1 cellular context compared by ENCODE assay signal in the genomic region with DNA sequence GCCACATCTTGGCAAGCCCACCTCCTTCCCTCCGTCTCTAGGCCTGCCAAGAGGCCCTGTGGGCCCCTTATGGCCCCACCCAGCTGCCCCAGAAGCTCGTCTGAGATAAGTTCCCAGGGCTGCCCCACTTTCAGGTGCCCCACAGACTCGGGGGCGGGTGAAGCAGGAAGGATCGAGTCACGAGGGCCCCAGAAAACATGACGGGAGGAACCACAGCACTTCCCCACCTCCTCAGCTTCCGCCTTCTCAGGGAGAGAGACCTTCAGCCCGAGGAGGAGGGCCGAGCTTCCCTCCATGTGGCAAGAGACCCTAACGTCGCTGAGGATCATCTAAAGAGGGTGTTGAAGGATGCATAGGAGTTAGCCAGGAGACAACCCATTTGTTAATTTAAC.
TF ChIP-seq lines count a peak whose summit lies in the region.

No MANE protein-coding gene starts in this region.

TF ChIP-seq in WTC11, 78 proteins besides CTCF, POLR2A, EP300 and RAD21 (continued from another document):
- TF ChIP-seq, protein P1, sequence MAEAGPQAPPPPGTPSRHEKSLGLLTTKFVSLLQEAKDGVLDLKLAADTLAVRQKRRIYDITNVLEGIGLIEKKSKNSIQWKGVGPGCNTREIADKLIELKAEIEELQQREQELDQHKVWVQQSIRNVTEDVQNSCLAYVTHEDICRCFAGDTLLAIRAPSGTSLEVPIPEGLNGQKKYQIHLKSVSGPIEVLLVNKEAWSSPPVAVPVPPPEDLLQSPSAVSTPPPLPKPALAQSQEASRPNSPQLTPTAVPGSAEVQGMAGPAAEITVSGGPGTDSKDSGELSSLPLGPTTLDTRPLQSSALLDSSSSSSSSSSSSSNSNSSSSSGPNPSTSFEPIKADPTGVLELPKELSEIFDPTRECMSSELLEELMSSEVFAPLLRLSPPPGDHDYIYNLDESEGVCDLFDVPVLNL (CRISPR knock-in tag; IDR thresholded peaks at IDR 0.05; ENCODE audit: borderline replicate concordance, low read depth) = no peak
- TF ChIP-seq, protein P2, sequence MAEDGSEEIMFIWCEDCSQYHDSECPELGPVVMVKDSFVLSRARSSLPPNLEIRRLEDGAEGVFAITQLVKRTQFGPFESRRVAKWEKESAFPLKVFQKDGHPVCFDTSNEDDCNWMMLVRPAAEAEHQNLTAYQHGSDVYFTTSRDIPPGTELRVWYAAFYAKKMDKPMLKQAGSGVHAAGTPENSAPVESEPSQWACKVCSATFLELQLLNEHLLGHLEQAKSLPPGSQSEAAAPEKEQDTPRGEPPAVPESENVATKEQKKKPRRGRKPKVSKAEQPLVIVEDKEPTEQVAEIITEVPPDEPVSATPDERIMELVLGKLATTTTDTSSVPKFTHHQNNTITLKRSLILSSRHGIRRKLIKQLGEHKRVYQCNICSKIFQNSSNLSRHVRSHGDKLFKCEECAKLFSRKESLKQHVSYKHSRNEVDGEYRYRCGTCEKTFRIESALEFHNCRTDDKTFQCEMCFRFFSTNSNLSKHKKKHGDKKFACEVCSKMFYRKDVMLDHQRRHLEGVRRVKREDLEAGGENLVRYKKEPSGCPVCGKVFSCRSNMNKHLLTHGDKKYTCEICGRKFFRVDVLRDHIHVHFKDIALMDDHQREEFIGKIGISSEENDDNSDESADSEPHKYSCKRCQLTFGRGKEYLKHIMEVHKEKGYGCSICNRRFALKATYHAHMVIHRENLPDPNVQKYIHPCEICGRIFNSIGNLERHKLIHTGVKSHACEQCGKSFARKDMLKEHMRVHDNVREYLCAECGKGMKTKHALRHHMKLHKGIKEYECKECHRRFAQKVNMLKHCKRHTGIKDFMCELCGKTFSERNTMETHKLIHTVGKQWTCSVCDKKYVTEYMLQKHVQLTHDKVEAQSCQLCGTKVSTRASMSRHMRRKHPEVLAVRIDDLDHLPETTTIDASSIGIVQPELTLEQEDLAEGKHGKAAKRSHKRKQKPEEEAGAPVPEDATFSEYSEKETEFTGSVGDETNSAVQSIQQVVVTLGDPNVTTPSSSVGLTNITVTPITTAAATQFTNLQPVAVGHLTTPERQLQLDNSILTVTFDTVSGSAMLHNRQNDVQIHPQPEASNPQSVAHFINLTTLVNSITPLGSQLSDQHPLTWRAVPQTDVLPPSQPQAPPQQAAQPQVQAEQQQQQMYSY (CRISPR knock-in tag; IDR thresholded peaks at IDR 0.05) = no peak
- TF ChIP-seq ESRRA (CRISPR knock-in tag; IDR thresholded peaks at IDR 0.05; ENCODE audit: borderline replicate concordance) = no peak
